ENCODE assay signal across 33 cellular contexts in the genomic region with DNA sequence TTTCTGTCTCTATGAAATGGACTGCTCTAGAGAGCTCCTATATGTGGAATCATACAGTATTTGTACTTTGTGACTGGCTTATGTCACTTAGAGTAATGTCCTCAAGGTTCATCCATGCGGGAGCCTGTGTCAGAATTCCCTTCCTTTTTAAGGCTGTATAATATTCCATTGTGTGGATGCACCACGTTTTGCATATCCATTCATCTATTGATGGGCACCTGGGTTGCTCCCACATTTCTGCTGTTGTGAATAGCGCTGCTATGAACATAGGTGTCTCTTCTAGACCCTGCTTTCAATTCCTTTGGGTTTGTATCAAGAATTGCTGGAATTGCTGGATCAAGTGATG.
"Had no signal": no experiment of that assay in that cellular context is flagged by ENCODE, and none has a peak within 500 bp of the region (broad histone marks: within the 10 kb centered on the region; RNA-seq: fewer than 3 reads in every experiment).

No MANE protein-coding gene starts in this region.

- ATAC-seq: activated naive CD4-positive, alpha-beta T cell treated with anti-CD3 and anti-CD28 coated beads, Interleukin-2, amount 50 U/mL, for 72 hours; activated naive CD8-positive, alpha-beta T cell treated with anti-CD3 and anti-CD28 coated beads, Interleukin-2, amount 50 U/mL, for 24 hours; activated T-cell treated with anti-CD3 and anti-CD28 coated beads, Interleukin-2, amount 50 U/mL, for 4 hours; activated T-cell treated with anti-CD3 and anti-CD28 coated beads, Interleukin-2, amount 50 U/mL, for 72 hours; activated T-helper 17 cell treated with anti-CD3 and anti-CD28 coated beads, Interleukin-2, amount 50 U/mL, for 72 hours; body of pancreas had no signal

- H3K4me3 ChIP-seq: adrenal gland, ascending aorta, body of pancreas, breast epithelium, cardiac muscle cell had no signal

- H3K27ac ChIP-seq: adrenal gland, ascending aorta, body of pancreas, brain microvascular endothelial cell, breast epithelium, cardiac muscle cell had no signal

- H3K9me3 ChIP-seq: adrenal gland, ascending aorta, body of pancreas, breast epithelium had no signal

- DNase-seq: activated effector memory CD4-positive, alpha-beta T cell treated with anti-CD3 and anti-CD28 coated beads, Interleukin-2, amount 50 U/mL, for 16 hours; activated effector memory CD4-positive, alpha-beta T cell treated with Interleukin-2 at 50 U/mL for 16 hours; activated gamma-delta T cell; activated gamma-delta T cell treated with Interleukin-2 at 50 U/mL for 16 hours; activated naive CD4-positive, alpha-beta T cell; activated naive CD4-positive, alpha-beta T cell treated with anti-CD3 and anti-CD28 coated beads for 36 hours; activated naive CD4-positive, alpha-beta T cell treated with anti-CD3 and anti-CD28 coated beads, Interleukin-2, amount 10 ng/mL, durations not matched to agents 7 days and 5 days; activated naive CD4-positive, alpha-beta T cell treated with anti-CD3 and anti-CD28 coated beads, Interleukin-2, amount 50 U/mL, for 16 hours; activated naive CD4-positive, alpha-beta T cell treated with Interleukin-2 at 50 U/mL for 16 hours; activated naive CD8-positive, alpha-beta T cell treated with anti-CD3 and anti-CD28 coated beads for 36 hours; activated naive CD8-positive, alpha-beta T cell treated with anti-CD3 and anti-CD28 coated beads, Interleukin-2, amount 10 ng/mL, durations not matched to agents 7 days and 5 days; activated naive CD8-positive, alpha-beta T cell treated with anti-CD3 and anti-CD28 coated beads, Interleukin-2, amount 50 U/mL, for 24 hours; activated T-cell treated with anti-CD3 and anti-CD28 coated beads, Interleukin-2, amount 50 U/mL, for 4 hours; activated T-cell treated with anti-CD3 and anti-CD28 coated beads, Interleukin-2, amount 50 U/mL, for 48 hours; activated T-cell treated with anti-CD3 and anti-CD28 coated beads, Interleukin-2, amount 50 U/mL, for 72 hours; adrenal gland; amniotic stem cell; amygdala; anterior cingulate cortex; aorta; body of pancreas; brain microvascular endothelial cell; caudate nucleus; central memory CD4-positive, alpha-beta T cell; cerebellar nuclear complex had no signal

- H3K4me1 ChIP-seq: adrenal gland, ascending aorta, body of pancreas, breast epithelium had no signal

- H3K36me3 ChIP-seq: adrenal gland, ascending aorta, brain microvascular endothelial cell, breast epithelium, cardiac muscle cell had no signal

- H3K27me3 ChIP-seq: adrenal gland, ascending aorta, body of pancreas, brain microvascular endothelial cell, breast epithelium, cardiac muscle cell had no signal

- FAIRE-seq: astrocyte, bronchial epithelial cell, colon had no signal
